21 cellular contexts compared by ENCODE assay signal in genomic region chr17:31832748-31833147, GRCh38.
"Had no signal": no experiment of that assay in that cellular context is flagged by ENCODE, and none has a peak within 500 bp of the region (broad histone marks: within the 10 kb centered on the region; RNA-seq: fewer than 3 reads in every experiment).

No MANE protein-coding gene starts in this region.

- H3K27me3 ChIP-seq: SJSA1 had no signal

- H3K4me1 ChIP-seq: SJSA1 had no signal

- DNase-seq: Karpas-422, KG1, MM.1S, NCI-H1048, NCI-H1105, NCI-H1417, NCI-H1436 treated with DMSO at 0.1 percent for 48 hours, NCI-H1694 treated with DMSO at 0.1 percent for 48 hours, NCI-H1930, NCI-H2081, NCI-H2107, NCI-H2227 treated with DMSO at 0.1 percent for 48 hours, NCI-H524, NCI-H526 treated with DMSO at 0.1 percent for 48 hours, NCI-H748 treated with DMSO at 0.1 percent for 48 hours, Right ventricle myocardium superior, RPMI8226, SIG-M5 had no signal

- H3K36me3 ChIP-seq: SJSA1 had no signal

- H3K27ac ChIP-seq: SJSA1, SK-N-MC had no signal

- H3K9me3 ChIP-seq: SJSA1 had no signal

- H3K4me3 ChIP-seq: SJSA1, SK-N-MC had no signal

- FAIRE-seq: RCC 7860 had no signal
